In genomic region chr17:15457723-15458094, GRCh38 we compare ENCODE assay signal across 14 cellular contexts. TPM values are rescaled to one million over a fixed set of nuclear protein-coding genes. Genes with fewer than 3 reads are reported as not detected.
A peak's percentile ranks its signal among the peaks of the same experiment; 100 is the strongest.
DNase-seq lines count a peak whose midpoint lies in the region; ATAC-seq and TF ChIP-seq lines count a peak whose summit lies in the region.
"Had no signal": no experiment of that assay in that cellular context is flagged by ENCODE, and none has a peak within 500 bp of the region (broad histone marks: within the 10 kb centered on the region; RNA-seq: fewer than 3 reads in every experiment).

No MANE protein-coding gene starts in this region.

- CTCF ChIA-PET in mammary epithelial cell (lab: Charles Lee; ENCODE audit: low non-redundant PET): no interaction called here

- H3K4me3 ChIP-seq in AG10803 (ENCODE audit: low read length) (peak overlapping the region; percentile 21), mammary epithelial cell (replicated peaks in 1 of 3; ENCODE audit: insufficient read depth in 1 of 3, low read depth in 2 of 3, low read length in 3 of 3) (no peak overlapping the region), left lung (no peak overlapping the region), sigmoid colon (no peak overlapping the region), adrenal gland (no peak overlapping the region), GM23338 (no peak overlapping the region)
- H3K4me3 ChIP-seq: K562 had no signal

- no peaks in the 10 kb centered on the region for H3K4me1 Mint-ChIP-seq in GM23338

- H3K9me2 ChIP-seq in GM23338 (ENCODE audit: insufficient read depth): 0 out of 2 replicates have a peak, but pooled peaks cover 5% of the 10 kb centered on the region

- no peak overlapping the region for H3K9ac ChIP-seq in mammary epithelial cell (ENCODE audit: insufficient read depth, low read length)

- TF ChIP-seq POLR2A in sigmoid colon (IDR thresholded peaks at IDR 0.05) (no peak), adrenal gland (IDR thresholded peaks at IDR 0.05) (no peak)

- no peaks in the 10 kb centered on the region for H3K27me3 Mint-ChIP-seq in GM23338 (ENCODE audit: insufficient read depth, low read depth, poor library complexity)

- no peaks in the 10 kb centered on the region for H3K9me3 ChIP-seq in mammary epithelial cell (replicated peaks; ENCODE audit: insufficient read depth, low read length)
- H3K9me3 ChIP-seq in left lung: peaks cover 0 to 8% of the 10 kb centered on the region in 2 donors
- H3K9me3 ChIP-seq in sigmoid colon: peaks cover 0 to 5% (median 0%) of the 10 kb centered on the region in 4 donors
- H3K9me3 ChIP-seq in adrenal gland (replicated peaks in 1 of 3): no peaks in the 10 kb centered on the region

- H3F3A ChIP-seq in GM23338 (replicated peaks; ENCODE audit: low read depth): no peaks in the 10 kb centered on the region

- WGBS in mammary epithelial cell (ENCODE audit: low coverage, missing lambda C conversion rate): 26% methylated on average over 5 of the region's 7 CpGs
- WGBS in sigmoid colon, 2 donors: 73 to 85% methylated on average over 7 of the region's 7 CpGs
- WGBS in adrenal gland, 4 donors: 67 to 85% (median 71%) methylated on average over 4 to 7 of the region's 7 CpGs

- TF ChIP-seq CTCF in AG10803 (conservative IDR thresholded peaks at IDR 0.05; ENCODE audit: low read length): no peak
- no peak for TF ChIP-seq CTCF in mammary epithelial cell (conservative IDR thresholded peaks at IDR 0.05 in 1 of 2, IDR thresholded peaks at IDR 0.05 in 1 of 2; ENCODE audit: extremely low read depth in 1 of 2, insufficient read depth in 1 of 2, low read depth in 1 of 2, low read length in 2 of 2)
- no peak for TF ChIP-seq CTCF in left lung (IDR thresholded peaks at IDR 0.05)
- no peak for TF ChIP-seq CTCF in sigmoid colon (IDR thresholded peaks at IDR 0.05)
- TF ChIP-seq CTCF in adrenal gland (IDR thresholded peaks at IDR 0.05): no peak
- no peak for TF ChIP-seq CTCF in GM23338 (conservative IDR thresholded peaks at IDR 0.05; ENCODE audit: low read depth in 2 of 2)

- H3K27me3 ChIP-seq in mammary epithelial cell (ENCODE audit: insufficient read depth, low read length) (no peaks in the 10 kb centered on the region), left lung (no peaks in the 10 kb centered on the region), sigmoid colon (no peaks in the 10 kb centered on the region), adrenal gland (no peaks in the 10 kb centered on the region), GM23338 (ENCODE audit: insufficient read depth) (no peaks in the 10 kb centered on the region)

- in situ Hi-C loops in mammary epithelial cell (cut with MboI; ENCODE audit: low sequenced_read_pairs in 2 of 2): no loop called here

- H4K20me1 ChIP-seq in mammary epithelial cell (ENCODE audit: insufficient read depth, low read length) (no peaks in the 10 kb centered on the region), GM23338 (replicated peaks; ENCODE audit: insufficient read depth) (no peaks in the 10 kb centered on the region)

- peak; percentile 12 for ATAC-seq in left lung
- ATAC-seq in GM23338: no peak
- ATAC-seq: activated T-cell treated with anti-CD3 and anti-CD28 coated beads, Interleukin-2, amount 50 U/mL, for 4 hours; K562 had no signal

- peaks cover 2% of the 10 kb centered on the region for H3K4me1 ChIP-seq in mammary epithelial cell (ENCODE audit: insufficient read depth, low read length)
- H3K4me1 ChIP-seq in left lung: peaks cover 0 to 15% of the 10 kb centered on the region in 2 donors
- peaks cover 0 to 55% (median 51%) of the 10 kb centered on the region in 4 donors for H3K4me1 ChIP-seq in sigmoid colon
- H3K4me1 ChIP-seq in adrenal gland (replicated peaks in 1 of 2): peaks cover 4 to 16% of the 10 kb centered on the region in 2 donors
- H3K4me1 ChIP-seq in GM23338 (ENCODE audit: insufficient read depth): no peaks in the 10 kb centered on the region

- H3K4me2 ChIP-seq in mammary epithelial cell (ENCODE audit: insufficient read depth, low read depth, low read length): no peak overlapping the region
- no peak overlapping the region for H3K4me2 ChIP-seq in GM23338

- peak overlapping the region; percentile 31 for H2AFZ ChIP-seq in mammary epithelial cell (ENCODE audit: low read depth, low read length)
- H2AFZ ChIP-seq in GM23338: no peak overlapping the region

- H3K36me3 ChIP-seq in mammary epithelial cell (ENCODE audit: insufficient read depth, low read length) (no peaks in the 10 kb centered on the region), left lung (peaks cover 0 to under 1% of the 10 kb centered on the region in 2 donors), sigmoid colon (no peaks in the 10 kb centered on the region), adrenal gland (replicated peaks in 1 of 2) (no peaks in the 10 kb centered on the region), GM23338 (ENCODE audit: insufficient read depth) (no peaks in the 10 kb centered on the region)

- no peak overlapping the region for H3K27ac ChIP-seq in mammary epithelial cell (ENCODE audit: insufficient read depth, low read depth, low read length)
- peak overlapping the region; percentile 37 to 73 for H3K27ac ChIP-seq in left lung
- H3K27ac ChIP-seq in sigmoid colon: peak overlapping the region; percentile 78 to 85 (median 82)
- peak overlapping the region in 1 of 5 donors; percentile 68 for H3K27ac ChIP-seq in adrenal gland
- no peak overlapping the region for H3K27ac ChIP-seq in GM23338 (ENCODE audit: low read depth)

- DNase-seq in AG10803 (ENCODE audit: low read depth) (peak; percentile 43), mammary epithelial cell (no peak), left lung (no peak), sigmoid colon (peak; percentile 84), T-helper 1 cell (no peak), adrenal gland (no peak), GM23338 (ENCODE audit: low spot score) (no peak)
- no peak for DNase-seq in NK-92 treated with Interleukin-12 subunit alpha and Interleukin-12 subunit beta, amount 100 ng/mL, for 24 hours (lab: John Stamatoyannopoulos, UW)
- DNase-seq: activated T-cell treated with anti-CD3 and anti-CD28 coated beads, Interleukin-2, amount 50 U/mL, for 4 hours; GDM1; GOT3; OCI-M1; stimulated activated CD4-positive, alpha-beta T cell treated with anti-CD3 and anti-CD28 coated beads, Interleukin-4, amount 100 ng/mL, for 24 hours had no signal

- no peak overlapping the region for H3K27ac Mint-ChIP-seq in GM23338

- no peak overlapping the region for H3K4me3 Mint-ChIP-seq in GM23338
- H3K4me3 Mint-ChIP-seq: activated T-cell treated with anti-CD3 and anti-CD28 coated beads, Interleukin-2, amount 50 U/mL, for 4 hours had no signal

- H3K79me2 ChIP-seq in mammary epithelial cell (ENCODE audit: insufficient read depth, low read length) (no peaks in the 10 kb centered on the region), GM23338 (replicated peaks; ENCODE audit: insufficient read depth) (no peaks in the 10 kb centered on the region)

- intact Hi-C loops in mammary epithelial cell (cut with micrococcal nuclease) (no loop called here), left lung (cut with DNase I) (no loop called here), sigmoid colon (cut with DNase I) (loop anchor here (1.0 to 5.0 kb wide), 5 partner anchors 45 to 195 kb away; no protein-coding TSS in a partner anchor), adrenal gland (cut with DNase I) (no loop called here)

- no TSS peak for BruUV-seq in mammary epithelial cell (replicated peaks; lab: Mats Ljungman, UMichigan)

- dilution Hi-C loops in mammary epithelial cell (cut with HindIII; ENCODE audit: low sequenced_read_pairs): no loop called here

- H3K9me3 Mint-ChIP-seq in GM23338: peaks cover 8% of the 10 kb centered on the region; the same call in 2 of the 3 replicates

- TF ChIP-seq EP300 in sigmoid colon (IDR thresholded peaks at IDR 0.05): no peak

- peaks cover 34% of the 10 kb centered on the region for H3K36me3 Mint-ChIP-seq in GM23338 (ENCODE audit: low read depth)

TF ChIP-seq in GM23338, 12 proteins besides CTCF, POLR2A, EP300 and RAD21 (continues in another document):
- no peak for TF ChIP-seq JUNB (IDR thresholded peaks at IDR 0.05; ENCODE audit: unreplicated experiment)
- TF ChIP-seq EZH2 (IDR thresholded peaks at IDR 0.05; ENCODE audit: low read depth, unreplicated experiment): no peak
- no peak for TF ChIP-seq ETS1 (IDR thresholded peaks at IDR 0.05)
- no peak for TF ChIP-seq ZNF114 (CRISPR knock-in tag; IDR thresholded peaks at IDR 0.05)

RNA-seq across cellular contexts. Expression of gene CDRT4, which starts 9.7 kb away (rescaled TPM):
- total RNA-seq in mammary epithelial cell (1 to 10 TPM; 2.3 to 8.0 TPM), left lung (1 to 10 TPM; 2.7 to 6.1 TPM), sigmoid colon (1 to 10 TPM in 3 of 4 donors, not detected in 1; 2.5 to 5.0 (median 3.8) TPM), adrenal gland (10 to 100 TPM in 4 of 8 donors, 1 to 10 TPM in 4; 1.5 to 18.8 (median 9.0) TPM)
- polyA plus RNA-seq in mammary epithelial cell (0.45 TPM), sigmoid colon (1 to 10 TPM; 1.8 to 6.6 (median 3.5) TPM), adrenal gland (10 to 100 TPM; 16.0 to 49.6 (median 36.9) TPM), GM23338 (2016; fragmentation: Nextera tagmentation; extraction: Ambion mirVana) (6.5 TPM in 2 replicates)
- polyA minus RNA-seq in mammary epithelial cell: 0.83 TPM
- 8.7 and 13.0 TPM in 2 replicates for total RNA-seq in GM23338 (2014; rRNA removed; shearing (Covaris generic))

Comparison
In these comparisons a context has a peak if more than half of its experiments do, and no peak if none do; other contexts are left out.
1. DNase-seq: peak in AG10803 (single experiment) and sigmoid colon (single experiment); none in mammary epithelial cell (single experiment), left lung (0 of 2), T-helper 1 cell (0 of 5), NK-92 treated with Interleukin-12 subunit alpha and Interleukin-12 subunit beta, amount 100 ng/mL, for 24 hours (single experiment), adrenal gland (0 of 7) and GM23338 (single experiment).
2. H3K27ac ChIP-seq: peak in left lung (2 of 2) and sigmoid colon (4 of 4); none in mammary epithelial cell (single experiment) and GM23338 (single experiment).